Comparison of ENCODE assay signal across 16 cellular contexts in genomic region chr7:44211126-44211675, GRCh38. TPM values are rescaled to one million over a fixed set of nuclear protein-coding genes. Genes with fewer than 3 reads are reported as not detected.
"Had no signal": no experiment of that assay in that cellular context is flagged by ENCODE, and none has a peak within 500 bp of the region (broad histone marks: within the 10 kb centered on the region; RNA-seq: fewer than 3 reads in every experiment).

No MANE protein-coding gene starts in this region.

- H3K4me1 ChIP-seq: body of pancreas, tibial artery had no signal

- H3K27ac ChIP-seq: body of pancreas, tibial artery had no signal

- H3K27me3 ChIP-seq: body of pancreas, tibial artery had no signal

- H3K9me3 ChIP-seq: body of pancreas, tibial artery had no signal

- ATAC-seq: body of pancreas; effector memory CD8-positive, alpha-beta T cell; stimulated activated effector memory CD8-positive, alpha-beta T cell treated with anti-CD3 and anti-CD28 coated beads, Interleukin-12 subunit alpha, Interleukin-12 subunit beta, amount 100 ng/mL, for 72 hours had no signal

- FAIRE-seq: frontal cortex had no signal

- H3K4me1 Mint-ChIP-seq: activated CD4-positive, alpha-beta T cell treated with anti-CD3 and anti-CD28 coated beads, Interleukin-2, amount 10 ng/mL, durations not matched to agents 24 days and 14 days; activated naive CD4-positive, alpha-beta T cell treated with anti-CD3 and anti-CD28 coated beads, Interleukin-2, amount 50 U/mL, for 24 hours had no signal

- H3K27me3 Mint-ChIP-seq: activated CD4-positive, alpha-beta T cell treated with anti-CD3 and anti-CD28 coated beads, Interleukin-2, amount 10 ng/mL, durations not matched to agents 24 days and 14 days; activated naive CD4-positive, alpha-beta T cell treated with anti-CD3 and anti-CD28 coated beads, Interleukin-2, amount 50 U/mL, for 24 hours; central memory CD8-positive, alpha-beta T cell; effector memory CD8-positive, alpha-beta T cell had no signal

- H3K9me3 Mint-ChIP-seq: activated CD4-positive, alpha-beta T cell treated with anti-CD3 and anti-CD28 coated beads, Interleukin-2, amount 10 ng/mL, durations not matched to agents 24 days and 14 days; activated naive CD4-positive, alpha-beta T cell treated with anti-CD3 and anti-CD28 coated beads, Interleukin-2, amount 50 U/mL, for 24 hours; central memory CD8-positive, alpha-beta T cell; effector memory CD8-positive, alpha-beta T cell; stimulated activated effector memory CD8-positive, alpha-beta T cell treated with anti-CD3 and anti-CD28 coated beads, Interleukin-12 subunit alpha, Interleukin-12 subunit beta, amount 100 ng/mL, for 72 hours had no signal

- H3K27ac Mint-ChIP-seq: activated CD4-positive, alpha-beta T cell treated with anti-CD3 and anti-CD28 coated beads, Interleukin-2, amount 10 ng/mL, durations not matched to agents 24 days and 14 days; activated naive CD4-positive, alpha-beta T cell treated with anti-CD3 and anti-CD28 coated beads, Interleukin-2, amount 50 U/mL, for 24 hours had no signal

- H3K4me3 ChIP-seq: body of pancreas, tibial artery had no signal

- DNase-seq: activated CD4-positive, alpha-beta T cell treated with anti-CD3 and anti-CD28 coated beads, Interleukin-2, amount 10 ng/mL, durations not matched to agents 24 days and 14 days; activated CD4-positive, CD25-positive, alpha-beta regulatory T cell; activated effector memory CD4-positive, alpha-beta T cell treated with Interleukin-2 at 50 U/mL for 16 hours; activated T-cell treated with anti-CD3 and anti-CD28 coated beads, Interleukin-2, amount 50 U/mL, for 1 hour; amniotic stem cell; body of pancreas; effector memory CD8-positive, alpha-beta T cell; stimulated activated CD4-positive, alpha-beta T cell treated with anti-CD3 and anti-CD28 coated beads, Interleukin-12 subunit alpha, Interleukin-12 subunit beta, amount 100 ng/mL, for 4 hours; stimulated activated CD4-positive, alpha-beta T cell treated with anti-CD3 and anti-CD28 coated beads, Interleukin-2, amount 100 ng/mL, for 24 hours; T-helper 2 cell had no signal

- H3K4me3 Mint-ChIP-seq: activated CD4-positive, alpha-beta T cell treated with anti-CD3 and anti-CD28 coated beads, Interleukin-2, amount 10 ng/mL, durations not matched to agents 24 days and 14 days; activated naive CD4-positive, alpha-beta T cell treated with anti-CD3 and anti-CD28 coated beads, Interleukin-2, amount 50 U/mL, for 24 hours; central memory CD8-positive, alpha-beta T cell; effector memory CD8-positive, alpha-beta T cell; stimulated activated effector memory CD8-positive, alpha-beta T cell treated with anti-CD3 and anti-CD28 coated beads, Interleukin-12 subunit alpha, Interleukin-12 subunit beta, amount 100 ng/mL, for 72 hours had no signal

RNA-seq across cellular contexts. Expression of gene GCK, which starts 22.0 kb away (rescaled TPM):
- total RNA-seq: osteocyte had no signal
